In the genomic region with DNA sequence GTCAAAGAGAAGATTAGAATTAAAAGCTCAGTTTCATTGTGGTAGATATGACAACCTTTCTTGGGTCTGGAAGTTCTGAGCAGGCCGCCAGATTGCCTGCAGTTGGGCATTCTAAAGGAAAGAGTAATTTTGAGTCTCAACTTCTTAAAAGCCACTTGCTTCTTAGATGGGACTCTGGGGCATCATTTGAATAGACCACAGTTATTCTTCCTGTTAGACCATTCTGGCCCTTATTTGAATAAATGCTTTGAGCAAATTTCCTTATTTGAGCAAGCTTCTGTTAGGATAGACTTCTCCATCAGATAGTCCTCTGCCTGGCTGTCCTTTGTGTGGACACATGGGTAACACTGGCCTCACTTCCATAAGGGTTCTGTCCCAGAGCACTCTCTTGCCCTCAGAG, we compare ENCODE assay signal across 22 cellular contexts. TPM values are rescaled to one million over a fixed set of nuclear protein-coding genes. Genes with fewer than 3 reads are reported as not detected.
DNase-seq lines count a peak whose midpoint lies in the region; ATAC-seq and TF ChIP-seq lines count a peak whose summit lies in the region.
"Had no signal": no experiment of that assay in that cellular context is flagged by ENCODE, and none has a peak within 500 bp of the region (broad histone marks: within the 10 kb centered on the region; RNA-seq: fewer than 3 reads in every experiment).

No MANE protein-coding gene starts in this region.

- peaks cover 69% of the 10 kb centered on the region for H3K4me1 ChIP-seq in Karpas-422 (ENCODE audit: low read length)
- no peaks in the 10 kb centered on the region for H3K4me1 ChIP-seq in heart right ventricle
- H3K4me1 ChIP-seq: pancreas had no signal

- peaks cover 25% of the 10 kb centered on the region for H3K4me1 Mint-ChIP-seq in stimulated activated effector memory CD8-positive, alpha-beta T cell treated with anti-CD3 and anti-CD28 coated beads, Interleukin-12 subunit alpha, Interleukin-12 subunit beta, amount 100 ng/mL, for 72 hours
- H3K4me1 Mint-ChIP-seq: activated naive CD4-positive, alpha-beta T cell treated with anti-CD3 and anti-CD28 coated beads, Interleukin-2, amount 10 ng/mL, durations not matched to agents 7 days and 5 days had no signal

- intact Hi-C loops in heart right ventricle (cut with DNase I): no loop called here

- H3K9me3 ChIP-seq in Karpas-422 (ENCODE audit: low read length) (no peaks in the 10 kb centered on the region), heart right ventricle (no peaks in the 10 kb centered on the region)
- H3K9me3 ChIP-seq: pancreas had no signal

- no peak for TF ChIP-seq CTCF in heart right ventricle (IDR thresholded peaks at IDR 0.05)

- H4K20me1 ChIP-seq in Karpas-422 (ENCODE audit: insufficient read depth, low read depth, low read length): no peaks in the 10 kb centered on the region

- peak; percentile 64 for ATAC-seq in GM18907 (IDR thresholded peaks at IDR 0.05; ENCODE audit: unreplicated experiment)
- peak; percentile 80 for ATAC-seq in GM21447 (IDR thresholded peaks at IDR 0.05; ENCODE audit: unreplicated experiment)
- ATAC-seq in stimulated activated effector memory CD8-positive, alpha-beta T cell treated with anti-CD3 and anti-CD28 coated beads, Interleukin-12 subunit alpha, Interleukin-12 subunit beta, amount 100 ng/mL, for 72 hours: no peak
- no peak for ATAC-seq in heart right ventricle
- no peak for ATAC-seq in HG02588 (IDR thresholded peaks at IDR 0.05; ENCODE audit: unreplicated experiment)
- ATAC-seq: HCT116; naive thymus-derived CD4-positive, alpha-beta T cell; pancreas; sciatic nerve; stimulated activated naive B cell treated with anti-CD40 and anti-IgM and Interleukin-4, amounts not matched to agents 10 μg/mL and 1 μg/mL and 100 μg/mL, for 72 hours had no signal

- DNase-seq in Karpas-422: peak; percentile 53
- no peak for DNase-seq in stimulated activated effector memory CD8-positive, alpha-beta T cell treated with anti-CD3 and anti-CD28 coated beads, Interleukin-12 subunit alpha, Interleukin-12 subunit beta, amount 100 ng/mL, for 72 hours (ENCODE audit: low spot score in 2 of 2)
- no peak for DNase-seq in heart right ventricle
- DNase-seq in NCI-H1694 treated with DMSO at 0.1 percent for 48 hours (lab: John Stamatoyannopoulos, UW): no peak
- DNase-seq: activated naive CD4-positive, alpha-beta T cell treated with anti-CD3 and anti-CD28 coated beads, Interleukin-2, amount 10 ng/mL, durations not matched to agents 7 days and 5 days; activated T-cell treated with anti-CD3 and anti-CD28 coated beads, Interleukin-2, amount 50 U/mL, for 1 hour; AML-193; aorta; erythroblast; foreskin melanocyte; kidney glomerular epithelial cell; mesenchymal stem cell; naive thymus-derived CD4-positive, alpha-beta T cell; NCI-H1417; pancreas; Right ventricle myocardium superior; stimulated activated naive B cell treated with anti-CD40 and anti-IgM and Interleukin-4, amounts not matched to agents 10 μg/mL and 1 μg/mL and 100 μg/mL, for 72 hours had no signal

- H3K27ac ChIP-seq in Karpas-422 (ENCODE audit: low read length) (peak overlapping the region; percentile 72), heart right ventricle (no peak overlapping the region)
- H3K27ac ChIP-seq: pancreas had no signal

- no peaks in the 10 kb centered on the region for H3K9me2 ChIP-seq in Karpas-422 (replicated peaks; ENCODE audit: insufficient read depth, low read length)

- peaks cover 91% of the 10 kb centered on the region for H3K36me3 Mint-ChIP-seq in stimulated activated effector memory CD8-positive, alpha-beta T cell treated with anti-CD3 and anti-CD28 coated beads, Interleukin-12 subunit alpha, Interleukin-12 subunit beta, amount 100 ng/mL, for 72 hours

- H3K79me2 ChIP-seq in Karpas-422 (ENCODE audit: low read length): peaks cover 91% of the 10 kb centered on the region

- 93 to 98% methylated on average over 1 of the region's 1 CpG for WGBS in heart right ventricle, 2 donors

- H3K27ac Mint-ChIP-seq in stimulated activated effector memory CD8-positive, alpha-beta T cell treated with anti-CD3 and anti-CD28 coated beads, Interleukin-12 subunit alpha, Interleukin-12 subunit beta, amount 100 ng/mL, for 72 hours: peak overlapping the region; percentile 29
- H3K27ac Mint-ChIP-seq: activated naive CD4-positive, alpha-beta T cell treated with anti-CD3 and anti-CD28 coated beads, Interleukin-2, amount 10 ng/mL, durations not matched to agents 7 days and 5 days; stimulated activated naive B cell treated with anti-CD40 and anti-IgM and Interleukin-4, amounts not matched to agents 10 μg/mL and 1 μg/mL and 100 μg/mL, for 72 hours had no signal

- peak overlapping the region; percentile 51 for H3K4me2 ChIP-seq in Karpas-422 (ENCODE audit: low read depth, low read length, poor library complexity, severe bottlenecking)

- no peak overlapping the region for H3K4me3 Mint-ChIP-seq in stimulated activated effector memory CD8-positive, alpha-beta T cell treated with anti-CD3 and anti-CD28 coated beads, Interleukin-12 subunit alpha, Interleukin-12 subunit beta, amount 100 ng/mL, for 72 hours
- H3K4me3 Mint-ChIP-seq: activated naive CD4-positive, alpha-beta T cell treated with anti-CD3 and anti-CD28 coated beads, Interleukin-2, amount 10 ng/mL, durations not matched to agents 7 days and 5 days; naive thymus-derived CD4-positive, alpha-beta T cell; stimulated activated naive B cell treated with anti-CD40 and anti-IgM and Interleukin-4, amounts not matched to agents 10 μg/mL and 1 μg/mL and 100 μg/mL, for 72 hours had no signal

- H3K27me3 ChIP-seq in Karpas-422 (ENCODE audit: low read length): no peaks in the 10 kb centered on the region
- no peaks in the 10 kb centered on the region for H3K27me3 ChIP-seq in heart right ventricle
- H3K27me3 ChIP-seq: pancreas had no signal

- no peak overlapping the region for H2AFZ ChIP-seq in Karpas-422 (ENCODE audit: low read length)

- H3K36me3 ChIP-seq in Karpas-422 (ENCODE audit: insufficient read depth, low read length): peaks cover 41% of the 10 kb centered on the region; the same call in 1 of the 2 replicates
- peaks cover 0 to 93% (median 23%) of the 10 kb centered on the region in 9 donors for H3K36me3 ChIP-seq in heart right ventricle

- H3K4me3 ChIP-seq in Karpas-422 (ENCODE audit: low read length): peak overlapping the region; percentile 27; the same call in 1 of the 2 replicates
- no peak overlapping the region for H3K4me3 ChIP-seq in heart right ventricle
- H3K4me3 ChIP-seq: pancreas had no signal

- no peak overlapping the region for H3K9ac ChIP-seq in Karpas-422 (ENCODE audit: low read length)

- no peaks in the 10 kb centered on the region for H3K9me3 Mint-ChIP-seq in stimulated activated effector memory CD8-positive, alpha-beta T cell treated with anti-CD3 and anti-CD28 coated beads, Interleukin-12 subunit alpha, Interleukin-12 subunit beta, amount 100 ng/mL, for 72 hours
- H3K9me3 Mint-ChIP-seq: activated naive CD4-positive, alpha-beta T cell treated with anti-CD3 and anti-CD28 coated beads, Interleukin-2, amount 10 ng/mL, durations not matched to agents 7 days and 5 days; naive thymus-derived CD4-positive, alpha-beta T cell; stimulated activated naive B cell treated with anti-CD40 and anti-IgM and Interleukin-4, amounts not matched to agents 10 μg/mL and 1 μg/mL and 100 μg/mL, for 72 hours had no signal

RNA-seq across cellular contexts. Expression of gene SND1, which starts 40.2 kb away (rescaled TPM):
- 104 and 132 TPM in 2 replicates for total RNA-seq in Karpas-422 (2014; rRNA removed; shearing (Covaris generic); ENCODE audit: low replicate concordance)
- total RNA-seq in heart right ventricle: 100 to 1,000 TPM in 1 of 10 donors, 10 to 100 TPM in 9; 66.8 to 104 (median 80.8) TPM
- polyA plus RNA-seq in heart right ventricle: 100 to 1,000 TPM in 1 of 2 donors, 10 to 100 TPM in 1; 39.9 to 107 TPM

Comparison
In these comparisons a context has a peak if more than half of its experiments do, and no peak if none do; other contexts are left out.
1. ATAC-seq: peak in GM18907 (single experiment) and GM21447 (single experiment); none in stimulated activated effector memory CD8-positive, alpha-beta T cell treated with anti-CD3 and anti-CD28 coated beads, Interleukin-12 subunit alpha, Interleukin-12 subunit beta, amount 100 ng/mL, for 72 hours (single experiment), heart right ventricle (0 of 8) and HG02588 (single experiment).